Comparison of ENCODE assay signal across 8 cellular contexts in genomic region chr16:2904100-2904921, GRCh38. TPM values are rescaled to one million over a fixed set of nuclear protein-coding genes. Genes with fewer than 3 reads are reported as not detected.
DNase-seq lines count a peak whose midpoint lies in the region; ATAC-seq and TF ChIP-seq lines count a peak whose summit lies in the region.

No MANE protein-coding gene starts in this region.

- 5% methylated on average over 62 of the region's 62 CpGs for WGBS in ectodermal cell, 2 experiments

- no peaks in the 10 kb centered on the region for H3K36me3 Mint-ChIP-seq in activated CD8-positive, alpha-beta T cell treated with anti-CD3 and anti-CD28 coated beads, Interleukin-2, amount 10 ng/mL, durations not matched to agents 7 days and 5 days (ENCODE audit: low read depth)

- CTCF ChIA-PET in activated CD8-positive, alpha-beta T cell treated with anti-CD3 and anti-CD28 coated beads, Interleukin-2, amount 10 ng/mL, durations not matched to agents 7 days and 5 days (lab: Charles Lee): interaction anchor here (1.2 to 2.1 kb wide), 2 partner anchors 16 to 21 kb away, joined by 5 to 12 read pairs; partner anchors contain the start of gene FLYWCH2

- ATAC-seq in GM18907 (IDR thresholded peaks at IDR 0.05; ENCODE audit: unreplicated experiment) (peak; percentile 52), HG03439 (IDR thresholded peaks at IDR 0.05; ENCODE audit: unreplicated experiment) (peak; percentile 42)
- peak; percentile 61 for ATAC-seq in activated CD8-positive, alpha-beta T cell treated with anti-CD3 and anti-CD28 coated beads, Interleukin-2, amount 10 ng/mL, durations not matched to agents 7 days and 5 days

- H3K36me3 ChIP-seq in ectodermal cell (ENCODE audit: control insufficient read depth, insufficient read depth, low read length): no peaks in the 10 kb centered on the region

- H3K4me1 Mint-ChIP-seq in activated CD8-positive, alpha-beta T cell treated with anti-CD3 and anti-CD28 coated beads, Interleukin-2, amount 10 ng/mL, durations not matched to agents 7 days and 5 days (ENCODE audit: low read depth): peaks cover 26% of the 10 kb centered on the region

- H3K27ac Mint-ChIP-seq in activated CD8-positive, alpha-beta T cell treated with anti-CD3 and anti-CD28 coated beads, Interleukin-2, amount 10 ng/mL, durations not matched to agents 7 days and 5 days: peak overlapping the region; percentile 90

- H3K27me3 ChIP-seq in ectodermal cell (ENCODE audit: control insufficient read depth, insufficient read depth, low read length, poor library complexity, severe bottlenecking): no peaks in the 10 kb centered on the region

- H3K27me3 Mint-ChIP-seq in activated CD8-positive, alpha-beta T cell treated with anti-CD3 and anti-CD28 coated beads, Interleukin-2, amount 10 ng/mL, durations not matched to agents 7 days and 5 days (ENCODE audit: low read depth): no peaks in the 10 kb centered on the region

- POLR2A ChIA-PET in activated CD8-positive, alpha-beta T cell treated with anti-CD3 and anti-CD28 coated beads, Interleukin-2, amount 10 ng/mL, durations not matched to agents 7 days and 5 days (lab: Charles Lee): no interaction called here

- no peaks in the 10 kb centered on the region for H3K9me3 ChIP-seq in ectodermal cell (ENCODE audit: control insufficient read depth, low read length)

- peak overlapping the region; percentile 91 for H3K4me3 Mint-ChIP-seq in activated CD8-positive, alpha-beta T cell treated with anti-CD3 and anti-CD28 coated beads, Interleukin-2, amount 10 ng/mL, durations not matched to agents 7 days and 5 days

- no peaks in the 10 kb centered on the region for H3K4me1 ChIP-seq in ectodermal cell (ENCODE audit: control insufficient read depth, insufficient read depth, low read length)

- DNase-seq in AG09309 (ENCODE audit: low read depth) (peak; percentile 29), NCI-H82 (lab: John Stamatoyannopoulos, UW) (peak; percentile 87), lung microvascular endothelial cell (ENCODE audit: low read depth in 2 of 2) (peak; percentile 87 to 91)
- peak; percentile 84 for DNase-seq in activated CD8-positive, alpha-beta T cell treated with anti-CD3 and anti-CD28 coated beads, Interleukin-2, amount 10 ng/mL, durations not matched to agents 7 days and 5 days
- peak; percentile 45 to 64 (median 53) for DNase-seq in stimulated activated CD4-positive, alpha-beta T cell treated with anti-CD3 and anti-CD28 coated beads, TNF-alpha, amount 100 ng/mL, for 4 hours (ENCODE audit: low read depth in 3 of 3)

- peak; percentile 87 for TF ChIP-seq CTCF in AG09309 (IDR thresholded peaks at IDR 0.05; ENCODE audit: control insufficient read depth, insufficient read depth, low read depth, low read length, missing control alignments)

- H3K4me3 ChIP-seq in AG09309 (ENCODE audit: control insufficient read depth, low read depth, low read length): peak overlapping the region; percentile 78
- H3K4me3 ChIP-seq in ectodermal cell (ENCODE audit: insufficient read depth, low read depth, low read length): peak overlapping the region; percentile 81

- no peaks in the 10 kb centered on the region for H3K9me3 Mint-ChIP-seq in activated CD8-positive, alpha-beta T cell treated with anti-CD3 and anti-CD28 coated beads, Interleukin-2, amount 10 ng/mL, durations not matched to agents 7 days and 5 days (ENCODE audit: insufficient read depth)

- peak overlapping the region; percentile 69 for H3K27ac ChIP-seq in ectodermal cell (ENCODE audit: insufficient read depth, low read depth, low read length, poor library complexity, severe bottlenecking)

RNA-seq across cellular contexts. Expression of gene FLYWCH1, which starts 7.4 kb away (rescaled TPM):
- 10 to 100 TPM; 44.6 to 48.9 TPM for total RNA-seq in activated CD8-positive, alpha-beta T cell treated with anti-CD3 and anti-CD28 coated beads, Interleukin-2, amount 10 ng/mL, durations not matched to agents 7 days and 5 days
- polyA plus RNA-seq in ectodermal cell (2013, experiment 1 of 4): 18.0 TPM
- 13.0 TPM for polyA plus RNA-seq in ectodermal cell (2013, experiment 2 of 4)
- 13.7 TPM for polyA plus RNA-seq in ectodermal cell (2013, experiment 3 of 4)
- polyA plus RNA-seq in ectodermal cell (2013, experiment 4 of 4): 13.4 TPM
- total RNA-seq in lung microvascular endothelial cell: 17.7 and 17.9 TPM in 2 replicates

RNA-seq across cellular contexts. Expression of gene FLYWCH2, which starts 21.3 kb away (rescaled TPM):
- total RNA-seq in activated CD8-positive, alpha-beta T cell treated with anti-CD3 and anti-CD28 coated beads, Interleukin-2, amount 10 ng/mL, durations not matched to agents 7 days and 5 days: 10 to 100 TPM; 22.5 to 22.8 TPM
- polyA plus RNA-seq in ectodermal cell (2013, experiment 1 of 4): 20.8 TPM
- polyA plus RNA-seq in ectodermal cell (2013, experiment 2 of 4): 19.1 TPM
- 20.9 TPM for polyA plus RNA-seq in ectodermal cell (2013, experiment 3 of 4)
- polyA plus RNA-seq in ectodermal cell (2013, experiment 4 of 4): 17.7 TPM
- total RNA-seq in lung microvascular endothelial cell: 28.3 and 32.1 TPM in 2 replicates

RNA-seq across cellular contexts. Expression of gene PRSS22, which starts 46.3 kb away (rescaled TPM):
- not detected for total RNA-seq in activated CD8-positive, alpha-beta T cell treated with anti-CD3 and anti-CD28 coated beads, Interleukin-2, amount 10 ng/mL, durations not matched to agents 7 days and 5 days
- not detected for polyA plus RNA-seq in ectodermal cell (2013, experiment 1 of 4)
- polyA plus RNA-seq in ectodermal cell (2013, experiment 2 of 4): not detected
- not detected for polyA plus RNA-seq in ectodermal cell (2013, experiment 3 of 4)
- not detected for polyA plus RNA-seq in ectodermal cell (2013, experiment 4 of 4)
- total RNA-seq in lung microvascular endothelial cell: not detected in 2 replicates

RNA-seq across cellular contexts. Expression of gene KREMEN2, which starts 59.8 kb away (rescaled TPM):
- total RNA-seq in activated CD8-positive, alpha-beta T cell treated with anti-CD3 and anti-CD28 coated beads, Interleukin-2, amount 10 ng/mL, durations not matched to agents 7 days and 5 days: under 1 TPM in 1 of 2 experiments, not detected in 1; 0.18 TPM
- polyA plus RNA-seq in ectodermal cell (2013, experiment 1 of 4): 7.9 TPM
- polyA plus RNA-seq in ectodermal cell (2013, experiment 2 of 4): 6.5 TPM
- polyA plus RNA-seq in ectodermal cell (2013, experiment 3 of 4): 3.7 TPM
- 3.5 TPM for polyA plus RNA-seq in ectodermal cell (2013, experiment 4 of 4)
- not detected in 2 replicates for total RNA-seq in lung microvascular endothelial cell

Comparison
In these comparisons a context has a peak if more than half of its experiments do, and no peak if none do; other contexts are left out.
1. Peak in every context shown above with its lines: DNase-seq, ATAC-seq, H3K4me3 ChIP-seq and H3K27ac ChIP-seq.
2. DNase-seq: peak in every context shown above with its lines; median percentile 89 in lung microvascular endothelial cell; 87 in NCI-H82; 84 in activated CD8-positive, alpha-beta T cell treated with anti-CD3 and anti-CD28 coated beads, Interleukin-2, amount 10 ng/mL, durations not matched to agents 7 days and 5 days; 53 in stimulated activated CD4-positive, alpha-beta T cell treated with anti-CD3 and anti-CD28 coated beads, TNF-alpha, amount 100 ng/mL, for 4 hours; 29 in AG09309.